Comparison of ENCODE assay signal across 18 cellular contexts in the genomic region with DNA sequence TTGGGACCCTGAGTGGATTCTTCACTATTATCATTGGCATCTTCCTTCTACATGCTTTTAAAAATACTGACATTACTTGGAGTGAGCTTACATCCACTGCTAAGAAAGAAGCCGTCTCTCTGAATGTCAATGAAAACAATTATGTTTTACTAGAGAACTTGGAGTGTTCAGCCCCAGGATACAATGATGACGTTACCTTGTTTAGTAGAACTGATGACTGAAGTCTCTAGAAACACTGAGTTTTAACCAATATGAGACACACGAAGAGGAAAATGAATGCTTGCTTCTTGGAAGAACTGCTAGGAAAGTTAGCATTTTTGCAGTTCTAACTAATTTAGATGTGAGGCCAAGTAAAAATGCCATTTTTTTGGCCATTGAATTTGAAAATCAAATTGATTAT. TPM values are rescaled to one million over a fixed set of nuclear protein-coding genes. Genes with fewer than 3 reads are reported as not detected.
DNase-seq lines count a peak whose midpoint lies in the region; ATAC-seq and TF ChIP-seq lines count a peak whose summit lies in the region.
"Had no signal": no experiment of that assay in that cellular context is flagged by ENCODE, and none has a peak within 500 bp of the region (broad histone marks: within the 10 kb centered on the region; RNA-seq: fewer than 3 reads in every experiment).

No MANE protein-coding gene starts in this region.

- peaks cover 56% of the 10 kb centered on the region for H3K4me1 Mint-ChIP-seq in activated naive CD4-positive, alpha-beta T cell treated with anti-CD3 and anti-CD28 coated beads for 36 hours (ENCODE audit: low read depth)
- peaks cover 29% of the 10 kb centered on the region for H3K4me1 Mint-ChIP-seq in activated T-helper 17 cell treated with anti-CD3 and anti-CD28 coated beads, Interleukin-2, amount 50 U/mL, for 72 hours
- H3K4me1 Mint-ChIP-seq in stimulated activated naive B cell treated with anti-CD40 and anti-IgM and Interleukin-4, amounts not matched to agents 10 μg/mL and 1 μg/mL and 100 μg/mL, for 72 hours: peaks cover 16 to 37% of the 10 kb centered on the region in 2 donors
- peaks cover 15% of the 10 kb centered on the region for H3K4me1 Mint-ChIP-seq in mesothelial cell of epicardium

- H3K9ac ChIP-seq in OCI-LY1 (ENCODE audit: low read length): no peak overlapping the region
- H3K9ac ChIP-seq: GM23248 had no signal

- H3K27me3 Mint-ChIP-seq in activated naive CD4-positive, alpha-beta T cell treated with anti-CD3 and anti-CD28 coated beads for 36 hours (ENCODE audit: low read depth): no peaks in the 10 kb centered on the region
- H3K27me3 Mint-ChIP-seq in activated T-helper 17 cell treated with anti-CD3 and anti-CD28 coated beads, Interleukin-2, amount 50 U/mL, for 72 hours: no peaks in the 10 kb centered on the region
- H3K27me3 Mint-ChIP-seq in stimulated activated naive B cell treated with anti-CD40 and anti-IgM and Interleukin-4, amounts not matched to agents 10 μg/mL and 1 μg/mL and 100 μg/mL, for 72 hours: no peaks in the 10 kb centered on the region
- no peaks in the 10 kb centered on the region for H3K27me3 Mint-ChIP-seq in mesothelial cell of epicardium (ENCODE audit: low read depth)

- peak overlapping the region; percentile 89 for H3K27ac Mint-ChIP-seq in activated naive CD4-positive, alpha-beta T cell treated with anti-CD3 and anti-CD28 coated beads for 36 hours
- peak overlapping the region; percentile 91 for H3K27ac Mint-ChIP-seq in activated T-helper 17 cell treated with anti-CD3 and anti-CD28 coated beads, Interleukin-2, amount 50 U/mL, for 72 hours
- peak overlapping the region; percentile 97 for H3K27ac Mint-ChIP-seq in stimulated activated naive B cell treated with anti-CD40 and anti-IgM and Interleukin-4, amounts not matched to agents 10 μg/mL and 1 μg/mL and 100 μg/mL, for 72 hours
- H3K27ac Mint-ChIP-seq in mesothelial cell of epicardium: no peak overlapping the region

- peak; percentile 68 for ATAC-seq in activated T-helper 17 cell treated with anti-CD3 and anti-CD28 coated beads, Interleukin-2, amount 50 U/mL, for 72 hours (replicated peaks)
- no peak for ATAC-seq in stimulated activated naive B cell treated with anti-CD40 and anti-IgM and Interleukin-4, amounts not matched to agents 10 μg/mL and 1 μg/mL and 100 μg/mL, for 72 hours (replicated peaks)
- no peak for ATAC-seq in left ventricle myocardium superior

- no peak overlapping the region for H3K4me3 Mint-ChIP-seq in activated naive CD4-positive, alpha-beta T cell treated with anti-CD3 and anti-CD28 coated beads for 36 hours
- peak overlapping the region; percentile 66 for H3K4me3 Mint-ChIP-seq in activated T-helper 17 cell treated with anti-CD3 and anti-CD28 coated beads, Interleukin-2, amount 50 U/mL, for 72 hours
- peak overlapping the region in 1 of 2 donors; percentile 25 for H3K4me3 Mint-ChIP-seq in stimulated activated naive B cell treated with anti-CD40 and anti-IgM and Interleukin-4, amounts not matched to agents 10 μg/mL and 1 μg/mL and 100 μg/mL, for 72 hours
- no peak overlapping the region for H3K4me3 Mint-ChIP-seq in mesothelial cell of epicardium

- peaks cover 25% of the 10 kb centered on the region for H3K4me1 ChIP-seq in OCI-LY1 (ENCODE audit: insufficient read depth, low read length, severe bottlenecking)

- no peak overlapping the region for H3K4me3 ChIP-seq in OCI-LY1 (ENCODE audit: low read depth, low read length, poor library complexity, severe bottlenecking)
- H3K4me3 ChIP-seq: BLaER1, GM23248 had no signal

- no peaks in the 10 kb centered on the region for H3K27me3 ChIP-seq in OCI-LY1 (ENCODE audit: insufficient read depth, low read length)
- H3K27me3 ChIP-seq: BLaER1 had no signal

- no peak overlapping the region for H3K4me2 ChIP-seq in OCI-LY1 (ENCODE audit: low read length)

- TF ChIP-seq CTCF in OCI-LY1 (IDR thresholded peaks at IDR 0.05; ENCODE audit: low read length): no peak
- TF ChIP-seq CTCF in mesothelial cell of epicardium (IDR thresholded peaks at IDR 0.05; ENCODE audit: unreplicated experiment): no peak

- H3K9me2 ChIP-seq in OCI-LY1 (ENCODE audit: low read depth, low read length): no peaks in the 10 kb centered on the region

- H3K36me3 Mint-ChIP-seq in activated naive CD4-positive, alpha-beta T cell treated with anti-CD3 and anti-CD28 coated beads for 36 hours (ENCODE audit: low read depth): peaks cover 9% of the 10 kb centered on the region
- H3K36me3 Mint-ChIP-seq in activated T-helper 17 cell treated with anti-CD3 and anti-CD28 coated beads, Interleukin-2, amount 50 U/mL, for 72 hours (ENCODE audit: low read depth): peaks cover 12% of the 10 kb centered on the region
- no peaks in the 10 kb centered on the region for H3K36me3 Mint-ChIP-seq in stimulated activated naive B cell treated with anti-CD40 and anti-IgM and Interleukin-4, amounts not matched to agents 10 μg/mL and 1 μg/mL and 100 μg/mL, for 72 hours
- H3K36me3 Mint-ChIP-seq in mesothelial cell of epicardium: peaks cover 22% of the 10 kb centered on the region

- H3K9me3 Mint-ChIP-seq in activated naive CD4-positive, alpha-beta T cell treated with anti-CD3 and anti-CD28 coated beads for 36 hours: peaks cover 3% of the 10 kb centered on the region
- H3K9me3 Mint-ChIP-seq in activated T-helper 17 cell treated with anti-CD3 and anti-CD28 coated beads, Interleukin-2, amount 50 U/mL, for 72 hours: no peaks in the 10 kb centered on the region
- H3K9me3 Mint-ChIP-seq in stimulated activated naive B cell treated with anti-CD40 and anti-IgM and Interleukin-4, amounts not matched to agents 10 μg/mL and 1 μg/mL and 100 μg/mL, for 72 hours: peaks cover 0 to 3% of the 10 kb centered on the region in 2 donors
- H3K9me3 Mint-ChIP-seq in mesothelial cell of epicardium: no peaks in the 10 kb centered on the region

- intact Hi-C loops in activated naive CD4-positive, alpha-beta T cell treated with anti-CD3 and anti-CD28 coated beads for 36 hours (cut with micrococcal nuclease): loop anchor here (1.0 to 10.0 kb wide), 15 partner anchors 9 to 746 kb away; a partner anchor contains a TSS
- intact Hi-C loops in left ventricle myocardium superior (cut with micrococcal nuclease): no loop called here

- no peaks in the 10 kb centered on the region for H3K9me3 ChIP-seq in OCI-LY1 (ENCODE audit: low read length)
- H3K9me3 ChIP-seq: BLaER1 had no signal

- CTCF ChIA-PET in activated naive CD4-positive, alpha-beta T cell treated with anti-CD3 and anti-CD28 coated beads for 36 hours (lab: Charles Lee): interaction anchor here (0.8 to 10.7 kb wide), 15 partner anchors 11 to 117 kb away, joined by 3 to 105 read pairs (median 3); no protein-coding TSS in a partner anchor

- H3K79me2 ChIP-seq in OCI-LY1 (ENCODE audit: insufficient read depth, low read length): no peaks in the 10 kb centered on the region

- 0 out of 2 replicates have a peak, but pooled peaks cover 3% of the 10 kb centered on the region for H3F3A ChIP-seq in OCI-LY1 (ENCODE audit: insufficient read depth, low read length)

- H2AFZ ChIP-seq in OCI-LY1 (ENCODE audit: low read length): no peak overlapping the region
- H2AFZ ChIP-seq: GM23248 had no signal

- no peaks in the 10 kb centered on the region for H4K20me1 ChIP-seq in OCI-LY1 (ENCODE audit: insufficient read depth, low read length)
- H4K20me1 ChIP-seq: BLaER1 had no signal

- DNase-seq in activated naive CD4-positive, alpha-beta T cell treated with anti-CD3 and anti-CD28 coated beads for 36 hours: no peak
- DNase-seq in activated naive CD4-positive, alpha-beta T cell treated with Interleukin-2 at 50 U/mL for 16 hours: no peak
- no peak for DNase-seq in stimulated activated naive B cell treated with anti-CD40 and anti-IgM and Interleukin-4, amounts not matched to agents 10 μg/mL and 1 μg/mL and 100 μg/mL, for 72 hours
- DNase-seq in mesothelial cell of epicardium (ENCODE audit: low spot score in 2 of 2, unreplicated experiment in 2 of 2) (no peak), left ventricle myocardium superior (no peak)
- DNase-seq: DND-41, GDM1, GM23248, HCEC 1CT, IMR-90, NCI-H1105, NCI-H1694, NCI-H524, SHP77 had no signal

- no peaks in the 10 kb centered on the region for H3K36me3 ChIP-seq in OCI-LY1 (ENCODE audit: insufficient read depth, low read length)
- H3K36me3 ChIP-seq: BLaER1 had no signal

- H3K27ac ChIP-seq in OCI-LY1 (ENCODE audit: low read depth, low read length, poor library complexity, severe bottlenecking): peak overlapping the region; percentile 87
- H3K27ac ChIP-seq: GM23248 had no signal

RNA-seq across cellular contexts. Expression of a gene that starts 19.4 kb away (rescaled TPM):
- 1 to 10 TPM; 1.0 to 2.0 TPM for total RNA-seq in activated naive CD4-positive, alpha-beta T cell treated with anti-CD3 and anti-CD28 coated beads for 36 hours
- total RNA-seq in activated T-helper 17 cell treated with anti-CD3 and anti-CD28 coated beads, Interleukin-2, amount 50 U/mL, for 72 hours: 1 to 10 TPM; 1.3 to 3.9 TPM
- total RNA-seq in mesothelial cell of epicardium (12.1 to 13.4 TPM (median 13.3 TPM) in 3 replicates), left ventricle myocardium superior (0.07 TPM)

RNA-seq across cellular contexts. Expression of a gene that starts 19.5 kb away (rescaled TPM):
- total RNA-seq in activated naive CD4-positive, alpha-beta T cell treated with anti-CD3 and anti-CD28 coated beads for 36 hours: under 1 TPM; 0.26 to 0.94 TPM
- total RNA-seq in activated T-helper 17 cell treated with anti-CD3 and anti-CD28 coated beads, Interleukin-2, amount 50 U/mL, for 72 hours: under 1 TPM in 1 of 2 donors, not detected in 1; 0.24 TPM
- total RNA-seq in mesothelial cell of epicardium (3.9 to 4.7 TPM (median 4.6 TPM) in 3 replicates), left ventricle myocardium superior (not detected)
- total RNA-seq: GM23248, HT1080, IMR-90 had no signal
